37 cellular contexts compared by ENCODE assay signal in the genomic region with DNA sequence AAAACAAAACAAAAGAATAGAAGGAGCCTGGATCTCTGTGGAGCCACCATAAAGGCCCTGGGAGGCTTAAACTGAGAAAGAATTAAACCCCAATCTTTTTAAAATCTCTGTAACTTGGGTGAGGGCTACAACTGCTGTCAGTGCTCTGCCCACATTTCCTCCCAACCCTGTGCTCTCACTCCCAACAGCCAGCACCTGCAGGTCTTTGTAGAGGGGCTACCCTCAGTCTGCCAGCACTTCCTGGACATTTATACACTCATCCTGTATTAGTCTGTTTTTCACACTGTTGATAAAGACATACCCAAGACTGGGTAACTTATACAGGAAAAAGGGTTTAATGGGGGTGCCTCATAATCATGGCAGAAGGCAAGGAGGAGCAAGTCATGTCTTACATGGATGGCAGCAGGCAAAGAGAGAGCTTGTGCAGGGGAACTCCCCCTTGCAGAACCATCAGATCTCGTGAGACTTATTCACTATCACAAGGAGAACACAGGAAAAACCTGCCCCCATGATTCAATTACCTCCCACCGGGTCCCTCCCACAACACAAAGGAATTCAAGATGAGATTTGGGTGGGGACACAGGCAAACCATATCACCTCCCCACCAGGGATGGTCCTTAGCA.
"Had no signal": no experiment of that assay in that cellular context is flagged by ENCODE, and none has a peak within 500 bp of the region (broad histone marks: within the 10 kb centered on the region; RNA-seq: fewer than 3 reads in every experiment).

No MANE protein-coding gene starts in this region.

- H3K27ac ChIP-seq: cardiac muscle cell, VCaP had no signal

- FAIRE-seq: astrocyte, bronchial epithelial cell, TTC549 had no signal

- H3K4me3 ChIP-seq: cardiac muscle cell had no signal

- H3K27ac Mint-ChIP-seq: activated B cell treated with CpG ODN at 0.5 μM for 24 hours; activated CD4-positive, alpha-beta memory T cell treated with anti-CD3 and anti-CD28 coated beads for 36 hours; activated CD4-positive, alpha-beta T cell treated with anti-CD3 and anti-CD28 coated beads, Interleukin-2, amount 10 ng/mL, durations not matched to agents 24 days and 14 days; activated CD8-positive, alpha-beta memory T cell treated with anti-CD3 and anti-CD28 coated beads, Interleukin-2, amount 10 ng/mL, durations not matched to agents 7 days and 5 days; activated CD8-positive, alpha-beta T cell treated with anti-CD3 and anti-CD28 coated beads for 36 hours; activated naive CD4-positive, alpha-beta T cell treated with anti-CD3 and anti-CD28 coated beads, Interleukin-2, amount 50 U/mL, for 24 hours; activated naive CD8-positive, alpha-beta T cell; activated naive CD8-positive, alpha-beta T cell treated with anti-CD3 and anti-CD28 coated beads, Interleukin-2, amount 10 ng/mL, durations not matched to agents 7 days and 5 days; activated naive CD8-positive, alpha-beta T cell treated with anti-CD3 and anti-CD28 coated beads, Interleukin-2, amount 50 U/mL, for 24 hours; activated T-cell treated with anti-CD3 and anti-CD28 coated beads, Interleukin-2, amount 50 U/mL, for 24 hours; activated T-helper 2 cell treated with anti-CD3 and anti-CD28 coated beads, Interferon-gamma antibody, Interleukin-2, Interleukin-4, amounts not matched to agents 10 μg/mL and 5 μg/mL and 100 μg/mL, durations not matched to agents 14 hours and 24 hours and 36 hours; brain; T-helper 1 cell treated with Interleukin-12 subunit alpha and Interleukin-12 subunit beta and Interleukin-4 antibody, amounts not matched to agents 30 μg/mL and 1 μg/mL, for 36 hours; T-helper 2 cell treated with Interferon-gamma antibody and Interleukin-4, amounts not matched to agents 5 μg/mL and 100 μg/mL, for 36 hours had no signal

- H3K4me1 Mint-ChIP-seq: activated B cell treated with CpG ODN at 0.5 μM for 24 hours; activated CD8-positive, alpha-beta memory T cell treated with anti-CD3 and anti-CD28 coated beads, Interleukin-2, amount 10 ng/mL, durations not matched to agents 7 days and 5 days; activated naive CD8-positive, alpha-beta T cell treated with anti-CD3 and anti-CD28 coated beads, Interleukin-2, amount 50 U/mL, for 24 hours had no signal

- H3K4me3 Mint-ChIP-seq: activated B cell treated with CpG ODN at 0.5 μM for 24 hours; activated CD4-positive, alpha-beta memory T cell treated with anti-CD3 and anti-CD28 coated beads for 36 hours; activated CD4-positive, alpha-beta T cell treated with anti-CD3 and anti-CD28 coated beads, Interleukin-2, amount 10 ng/mL, durations not matched to agents 24 days and 14 days; activated CD8-positive, alpha-beta memory T cell treated with anti-CD3 and anti-CD28 coated beads, Interleukin-2, amount 10 ng/mL, durations not matched to agents 7 days and 5 days; activated CD8-positive, alpha-beta T cell treated with anti-CD3 and anti-CD28 coated beads for 36 hours; activated naive CD4-positive, alpha-beta T cell treated with anti-CD3 and anti-CD28 coated beads, Interleukin-2, amount 10 ng/mL, durations not matched to agents 7 days and 5 days; activated naive CD4-positive, alpha-beta T cell treated with anti-CD3 and anti-CD28 coated beads, Interleukin-2, amount 50 U/mL, for 24 hours; activated naive CD8-positive, alpha-beta T cell; activated naive CD8-positive, alpha-beta T cell treated with anti-CD3 and anti-CD28 coated beads, Interleukin-2, amount 10 ng/mL, durations not matched to agents 7 days and 5 days; activated naive CD8-positive, alpha-beta T cell treated with anti-CD3 and anti-CD28 coated beads, Interleukin-2, amount 50 U/mL, for 24 hours; activated T-cell treated with anti-CD3 and anti-CD28 coated beads, Interleukin-2, amount 50 U/mL, for 24 hours; brain; central memory CD8-positive, alpha-beta T cell; T-helper 1 cell treated with Interleukin-12 subunit alpha and Interleukin-12 subunit beta and Interleukin-4 antibody, amounts not matched to agents 30 μg/mL and 1 μg/mL, for 36 hours; T-helper 2 cell treated with Interferon-gamma antibody and Interleukin-4, amounts not matched to agents 5 μg/mL and 100 μg/mL, for 36 hours had no signal

- ATAC-seq: activated CD8-positive, alpha-beta memory T cell treated with anti-CD3 and anti-CD28 coated beads, Interleukin-2, amount 10 ng/mL, durations not matched to agents 7 days and 5 days; activated CD8-positive, alpha-beta T cell treated with anti-CD3 and anti-CD28 coated beads for 36 hours; activated naive CD8-positive, alpha-beta T cell treated with anti-CD3 and anti-CD28 coated beads, Interleukin-2, amount 50 U/mL, for 24 hours had no signal

- H3K27me3 Mint-ChIP-seq: activated B cell treated with CpG ODN at 0.5 μM for 24 hours; activated CD4-positive, alpha-beta memory T cell treated with anti-CD3 and anti-CD28 coated beads for 36 hours; activated CD4-positive, alpha-beta T cell treated with anti-CD3 and anti-CD28 coated beads, Interleukin-2, amount 10 ng/mL, durations not matched to agents 24 days and 14 days; activated CD8-positive, alpha-beta memory T cell treated with anti-CD3 and anti-CD28 coated beads, Interleukin-2, amount 10 ng/mL, durations not matched to agents 7 days and 5 days; activated CD8-positive, alpha-beta T cell treated with anti-CD3 and anti-CD28 coated beads for 36 hours; activated naive CD4-positive, alpha-beta T cell treated with anti-CD3 and anti-CD28 coated beads, Interleukin-2, amount 10 ng/mL, durations not matched to agents 7 days and 5 days; activated naive CD4-positive, alpha-beta T cell treated with anti-CD3 and anti-CD28 coated beads, Interleukin-2, amount 50 U/mL, for 24 hours; activated naive CD8-positive, alpha-beta T cell; activated naive CD8-positive, alpha-beta T cell treated with anti-CD3 and anti-CD28 coated beads, Interleukin-2, amount 10 ng/mL, durations not matched to agents 7 days and 5 days; activated naive CD8-positive, alpha-beta T cell treated with anti-CD3 and anti-CD28 coated beads, Interleukin-2, amount 50 U/mL, for 24 hours; activated T-cell treated with anti-CD3 and anti-CD28 coated beads, Interleukin-2, amount 50 U/mL, for 24 hours; central memory CD8-positive, alpha-beta T cell had no signal

- H3K36me3 ChIP-seq: cardiac muscle cell had no signal

- H3K9me3 Mint-ChIP-seq: activated B cell treated with CpG ODN at 0.5 μM for 24 hours had no signal

- DNase-seq: activated B cell treated with CpG ODN at 0.5 μM for 24 hours; activated CD4-positive, alpha-beta memory T cell treated with anti-CD3 and anti-CD28 coated beads for 36 hours; activated CD4-positive, alpha-beta T cell treated with anti-CD3 and anti-CD28 coated beads for 4 hours; activated CD4-positive, alpha-beta T cell treated with anti-CD3 and anti-CD28 coated beads, Interleukin-2, amount 10 ng/mL, durations not matched to agents 24 days and 14 days; activated CD4-positive, alpha-beta T cell treated with anti-CD3 and anti-CD28 coated beads, Interleukin-2, amount 50 U/mL, for 1 hour; activated CD4-positive, alpha-beta T cell treated with anti-CD3 and anti-CD28 coated beads, Interleukin-2, amount 50 U/mL, for 4 hours; activated CD4-positive, CD25-positive, alpha-beta regulatory T cell treated with anti-CD3 and anti-CD28 coated beads, Interleukin-2, amount 50 U/mL, for 72 hours; activated CD8-positive, alpha-beta memory T cell treated with anti-CD3 and anti-CD28 coated beads, Interleukin-2, amount 10 ng/mL, durations not matched to agents 7 days and 5 days; activated CD8-positive, alpha-beta memory T cell treated with anti-CD3 and anti-CD28 coated beads, Interleukin-2, amount 50 U/mL, for 48 hours; activated CD8-positive, alpha-beta T cell treated with anti-CD3 and anti-CD28 coated beads for 36 hours; activated effector memory CD4-positive, alpha-beta T cell treated with Interleukin-2 at 50 U/mL for 16 hours; activated gamma-delta T cell; activated naive CD4-positive, alpha-beta T cell treated with anti-CD3 and anti-CD28 coated beads, Interleukin-2, amount 10 ng/mL, durations not matched to agents 7 days and 5 days; activated naive CD4-positive, alpha-beta T cell treated with Interleukin-2 at 50 U/mL for 16 hours; activated naive CD8-positive, alpha-beta T cell treated with anti-CD3 and anti-CD28 coated beads, Interleukin-2, amount 10 ng/mL, durations not matched to agents 7 days and 5 days; activated naive CD8-positive, alpha-beta T cell treated with anti-CD3 and anti-CD28 coated beads, Interleukin-2, amount 50 U/mL, for 24 hours; activated T-cell treated with anti-CD3 and anti-CD28 coated beads, Interleukin-2, amount 50 U/mL, for 24 hours; activated T-cell treated with anti-CD3 and anti-CD28 coated beads, Interleukin-2, amount 50 U/mL, for 48 hours; amygdala; aorta; caudate nucleus; cerebellar nuclear complex; T-helper 1 cell; T-helper 2 cell; T-helper 9 cell had no signal

- H3K27me3 ChIP-seq: cardiac muscle cell had no signal
